In the genomic region with DNA sequence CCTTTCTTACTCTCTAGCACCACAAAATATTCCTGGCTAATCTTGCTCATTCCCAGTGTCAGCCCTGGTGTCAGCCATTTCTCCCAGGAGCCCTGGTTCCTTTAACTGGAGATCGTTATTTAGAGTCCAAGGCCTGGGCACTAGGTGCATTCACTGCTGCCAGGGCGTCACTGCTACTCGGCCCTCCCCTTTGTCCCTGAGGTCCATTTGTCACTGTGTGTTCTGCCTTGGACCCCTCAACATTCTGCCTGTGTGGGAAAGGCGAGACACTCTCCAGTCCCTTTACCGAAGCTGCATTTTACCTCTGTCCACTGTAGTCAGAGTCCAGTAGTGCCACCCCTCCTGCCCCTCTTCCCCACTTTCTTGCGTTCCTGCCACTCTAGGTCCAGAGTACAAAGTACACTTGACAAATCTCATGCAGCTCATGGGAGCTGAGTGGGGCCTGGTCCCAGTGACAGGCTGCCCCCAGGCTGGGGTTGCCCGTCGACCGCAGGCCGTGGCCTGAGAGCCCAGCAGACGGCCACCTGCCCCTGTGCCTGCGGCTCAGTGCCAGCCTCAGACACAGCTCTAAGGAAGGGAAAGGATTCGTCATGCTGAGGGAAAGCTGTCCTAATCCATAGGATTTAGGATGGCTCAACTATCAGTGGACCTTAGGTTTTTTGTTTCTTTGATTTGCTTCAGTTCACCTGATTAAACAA, we compare ENCODE assay signal across 23 cellular contexts.
"Had no signal": no experiment of that assay in that cellular context is flagged by ENCODE, and none has a peak within 500 bp of the region (broad histone marks: within the 10 kb centered on the region; RNA-seq: fewer than 3 reads in every experiment).

No MANE protein-coding gene starts in this region.

- DNase-seq: activated B cell treated with CpG ODN at 0.5 μM for 24 hours; activated CD4-positive, alpha-beta T cell treated with anti-CD3 and anti-CD28 coated beads for 36 hours; activated CD4-positive, alpha-beta T cell treated with anti-CD3 and anti-CD28 coated beads, Interleukin-2, amount 50 U/mL, for 4 hours; activated CD8-positive, alpha-beta memory T cell treated with anti-CD3 and anti-CD28 coated beads for 24 hours; activated CD8-positive, alpha-beta memory T cell treated with anti-CD3 and anti-CD28 coated beads, Interleukin-2, amount 50 U/mL, for 4 hours; activated naive CD4-positive, alpha-beta T cell; activated T-cell treated with anti-CD3 and anti-CD28 coated beads, Interleukin-2, amount 50 U/mL, for 24 hours; dorsolateral prefrontal cortex; heart left ventricle; lower lobe of right lung; natural killer cell; right lobe of liver; small intestine; stimulated activated CD4-positive, alpha-beta T cell treated with anti-CD3 and anti-CD28 coated beads, Interleukin-15, amount 100 ng/mL, for 24 hours; stomach; T-helper 9 cell; transverse colon; uterus had no signal

- ATAC-seq: activated CD4-positive, alpha-beta T cell treated with anti-CD3 and anti-CD28 coated beads for 36 hours; activated T-helper 17 cell treated with anti-CD3 and anti-CD28 coated beads, Interleukin-2, amount 50 U/mL, for 72 hours; heart left ventricle; left lobe of liver; lower lobe of right lung; natural killer cell; stimulated activated memory B cell treated with anti-CD40 and anti-IgM and Interleukin-4, amounts not matched to agents 10 μg/mL and 1 μg/mL and 100 μg/mL, for 72 hours had no signal

- H3K27ac ChIP-seq: dorsolateral prefrontal cortex, heart left ventricle, lower lobe of right lung, neutrophil, parathyroid adenoma, right lobe of liver, stomach, transverse colon had no signal
